8 cellular contexts compared by ENCODE assay signal in genomic region chr2:159285929-159286708, GRCh38. TPM values are rescaled to one million over a fixed set of nuclear protein-coding genes. Genes with fewer than 3 reads are reported as not detected.
A peak's percentile ranks its signal among the peaks of the same experiment; 100 is the strongest.
DNase-seq lines count a peak whose midpoint lies in the region; ATAC-seq and TF ChIP-seq lines count a peak whose summit lies in the region.

TSS of gene WDSUB1 (minus strand) at chr2:159286703. CDS start at chr2:159283069, 3,634 bp downstream.

- CTCF ChIA-PET in activated CD8-positive, alpha-beta memory T cell treated with anti-CD3 and anti-CD28 coated beads, Interleukin-2, amount 10 ng/mL, durations not matched to agents 7 days and 5 days (lab: Charles Lee): interaction anchor here (1.4 to 2.8 kb wide), 2 partner anchors 67 to 426 kb away, joined by 3 to 9 read pairs; partner anchors contain the start of gene MARCHF7

- H3K27me3 Mint-ChIP-seq in activated CD8-positive, alpha-beta memory T cell treated with anti-CD3 and anti-CD28 coated beads, Interleukin-2, amount 10 ng/mL, durations not matched to agents 7 days and 5 days: no peaks in the 10 kb centered on the region

- ATAC-seq in HG02759 (IDR thresholded peaks at IDR 0.05; ENCODE audit: unreplicated experiment): peak; percentile 37
- ATAC-seq in activated CD8-positive, alpha-beta memory T cell treated with anti-CD3 and anti-CD28 coated beads, Interleukin-2, amount 10 ng/mL, durations not matched to agents 7 days and 5 days: no peak
- peak; percentile 17 for ATAC-seq in esophagus mucosa

- H3K9me3 ChIP-seq in mucosa of stomach (ENCODE audit: control insufficient read depth, low read length) (no peaks in the 10 kb centered on the region), suprapubic skin (no peaks in the 10 kb centered on the region)

- no peak for TF ChIP-seq EP300 in suprapubic skin (IDR thresholded peaks at IDR 0.05)

- H3K4me3 ChIP-seq in mucosa of stomach (ENCODE audit: low read length): peak within 1 kb of the TSS; percentile 92
- peak within 1 kb of the TSS; percentile 81 for H3K4me3 ChIP-seq in suprapubic skin

- peaks cover 5% of the 10 kb centered on the region for H3K4me1 ChIP-seq in mucosa of stomach (ENCODE audit: control insufficient read depth, insufficient read depth, low read length)
- peaks cover 28% of the 10 kb centered on the region for H3K4me1 ChIP-seq in suprapubic skin

- peaks cover 3% of the 10 kb centered on the region for H3K36me3 Mint-ChIP-seq in activated CD8-positive, alpha-beta memory T cell treated with anti-CD3 and anti-CD28 coated beads, Interleukin-2, amount 10 ng/mL, durations not matched to agents 7 days and 5 days

- 1% methylated on average over 34 of the region's 64 CpGs for WGBS in suprapubic skin

- peak within 1 kb of the TSS; percentile 93 for H3K27ac ChIP-seq in suprapubic skin

- no peaks in the 10 kb centered on the region for H3K9me3 Mint-ChIP-seq in activated CD8-positive, alpha-beta memory T cell treated with anti-CD3 and anti-CD28 coated beads, Interleukin-2, amount 10 ng/mL, durations not matched to agents 7 days and 5 days (ENCODE audit: low read depth)

- peak within 1 kb of the TSS; percentile 80 for H3K9ac ChIP-seq in mucosa of stomach (ENCODE audit: low read length)

- H3K4me1 Mint-ChIP-seq in activated CD8-positive, alpha-beta memory T cell treated with anti-CD3 and anti-CD28 coated beads, Interleukin-2, amount 10 ng/mL, durations not matched to agents 7 days and 5 days: peaks cover 23% of the 10 kb centered on the region

- H3K27me3 ChIP-seq in mucosa of stomach (ENCODE audit: control insufficient read depth, insufficient read depth, low read length): no peaks in the 10 kb centered on the region
- no peaks in the 10 kb centered on the region for H3K27me3 ChIP-seq in suprapubic skin

- no peak for TF ChIP-seq CTCF in suprapubic skin (IDR thresholded peaks at IDR 0.05)

- peak within 1 kb of the TSS; percentile 72 for H3K27ac Mint-ChIP-seq in activated CD8-positive, alpha-beta memory T cell treated with anti-CD3 and anti-CD28 coated beads, Interleukin-2, amount 10 ng/mL, durations not matched to agents 7 days and 5 days

- H3K4me3 Mint-ChIP-seq in activated CD8-positive, alpha-beta memory T cell treated with anti-CD3 and anti-CD28 coated beads, Interleukin-2, amount 10 ng/mL, durations not matched to agents 7 days and 5 days: peak within 1 kb of the TSS; percentile 87

- DNase-seq in activated CD4-positive, alpha-beta T cell treated with anti-CD3 and anti-CD28 coated beads for 24 hours (ENCODE audit: low read depth in 2 of 2): peak; percentile 6 to 14
- no peak for DNase-seq in activated CD4-positive, alpha-beta T cell treated with anti-CD3 and anti-CD28 coated beads for 1 hour
- peak; percentile 26 for DNase-seq in NCI-H2107 (lab: John Stamatoyannopoulos, UW)
- DNase-seq in activated CD8-positive, alpha-beta memory T cell treated with anti-CD3 and anti-CD28 coated beads, Interleukin-2, amount 10 ng/mL, durations not matched to agents 7 days and 5 days: no peak
- DNase-seq in suprapubic skin (ENCODE audit: low spot score in 2 of 2): peak; percentile 85 to 86

- H3K36me3 ChIP-seq in mucosa of stomach (ENCODE audit: control insufficient read depth, insufficient read depth, low read length) (no peaks in the 10 kb centered on the region), suprapubic skin (peaks cover 8% of the 10 kb centered on the region)

- TF ChIP-seq POLR2A in suprapubic skin (IDR thresholded peaks at IDR 0.05): no peak

RNA-seq across cellular contexts. Expression of gene WDSUB1, which starts in this region (rescaled TPM):
- 1 to 10 TPM; 4.8 to 5.1 TPM for total RNA-seq in activated CD8-positive, alpha-beta memory T cell treated with anti-CD3 and anti-CD28 coated beads, Interleukin-2, amount 10 ng/mL, durations not matched to agents 7 days and 5 days
- total RNA-seq in esophagus mucosa: 7.5 TPM
- total RNA-seq in suprapubic skin: 1 to 10 TPM; 3.8 to 9.4 (median 5.5) TPM

Comparison
In these comparisons a context has a peak if more than half of its experiments do, and no peak if none do; other contexts are left out.
1. DNase-seq: peak in activated CD4-positive, alpha-beta T cell treated with anti-CD3 and anti-CD28 coated beads for 24 hours (2 of 2), NCI-H2107 (single experiment) and suprapubic skin (2 of 2); none in activated CD4-positive, alpha-beta T cell treated with anti-CD3 and anti-CD28 coated beads for 1 hour (single experiment) and activated CD8-positive, alpha-beta memory T cell treated with anti-CD3 and anti-CD28 coated beads, Interleukin-2, amount 10 ng/mL, durations not matched to agents 7 days and 5 days (single experiment).